In the genomic region with DNA sequence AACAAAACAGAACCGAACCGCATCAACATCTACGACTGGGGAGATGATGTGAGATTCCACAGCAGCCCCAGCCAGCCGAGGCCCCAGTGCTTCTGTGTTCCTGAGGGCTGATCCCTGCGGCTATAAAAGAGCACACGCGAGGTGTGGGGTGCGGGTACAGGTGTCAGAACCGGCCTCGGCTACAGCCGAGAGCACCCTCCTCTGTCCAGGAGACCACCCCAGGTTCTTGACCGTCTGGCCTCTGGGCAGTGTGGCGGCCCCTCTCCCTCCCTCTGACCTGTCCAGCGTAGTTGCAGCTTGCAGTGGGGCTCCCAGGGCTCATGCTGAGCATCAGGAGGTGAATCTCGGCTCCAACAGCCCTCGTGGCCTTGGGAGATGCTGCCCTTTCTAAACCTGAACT, we compare ENCODE assay signal across 29 cellular contexts. TPM values are rescaled to one million over a fixed set of nuclear protein-coding genes. Genes with fewer than 3 reads are reported as not detected.
DNase-seq lines count a peak whose midpoint lies in the region; ATAC-seq, FAIRE-seq and TF ChIP-seq lines count a peak whose summit lies in the region.
"Had no signal": no experiment of that assay in that cellular context is flagged by ENCODE, and none has a peak within 500 bp of the region (broad histone marks: within the 10 kb centered on the region; RNA-seq: fewer than 3 reads in every experiment).

No MANE protein-coding gene starts in this region.

- DNase-seq in activated CD8-positive, alpha-beta memory T cell treated with anti-CD3 and anti-CD28 coated beads, Interleukin-2, amount 50 U/mL, for 4 hours = peak; percentile 3
- DNase-seq in activated CD8-positive, alpha-beta memory T cell treated with anti-CD3 and anti-CD28 coated beads for 24 hours = no peak
- DNase-seq in H9 (peak; percentile 23), kidney (peak; percentile 49), sciatic nerve (ENCODE audit: low spot score) (peak; percentile 57)
- DNase-seq in activated naive CD4-positive, alpha-beta T cell (lab: John Stamatoyannopoulos, UW) = no peak
- DNase-seq in stimulated activated naive CD4-positive, alpha-beta T cell (lab: John Stamatoyannopoulos, UW) = no peak
- DNase-seq: activated CD4-positive, alpha-beta T cell treated with anti-CD3 and anti-CD28 coated beads for 1 hour; BE2C; brain microvascular endothelial cell; Calu3; colonic mucosa; Kasumi-1; NCI-H187 treated with DMSO at 0.1 percent for 48 hours; NCI-H2227 treated with DMSO at 0.1 percent for 48 hours; NCI-H748 treated with DMSO at 0.1 percent for 48 hours; nephron progenitor cell; small intestine; stimulated activated naive B cell treated with anti-CD40 and anti-IgM and Interleukin-4, amounts not matched to agents 10 μg/mL and 1 μg/mL and 100 μg/mL, for 72 hours; T1000 had no signal

- no peak overlapping the region for H2AK5ac ChIP-seq in H9 (ENCODE audit: insufficient read length, low read length)

- H3K27ac Mint-ChIP-seq in H9 = peak overlapping the region in 1 of 3 experiments; percentile 74; a peak in 1 of 7 replicates
- H3K27ac Mint-ChIP-seq: activated T-helper 17 cell treated with anti-CD3 and anti-CD28 coated beads, Interleukin-2, amount 50 U/mL, for 72 hours; mesothelial cell of epicardium; stimulated activated naive B cell treated with anti-CD40 and anti-IgM and Interleukin-4, amounts not matched to agents 10 μg/mL and 1 μg/mL and 100 μg/mL, for 72 hours had no signal

- no peak overlapping the region for H4K8ac ChIP-seq in H9 (replicated peaks; ENCODE audit: insufficient read length, low read depth, low read length)

- no peak overlapping the region for H3K23ac ChIP-seq in H9 (ENCODE audit: insufficient read length, low read depth, low read length)

- no peaks in the 10 kb centered on the region; the same call in 1 of the 2 replicates for H3K27me3 Mint-ChIP-seq in H9 (ENCODE audit: low read depth)
- H3K27me3 Mint-ChIP-seq: activated T-helper 17 cell treated with anti-CD3 and anti-CD28 coated beads, Interleukin-2, amount 50 U/mL, for 72 hours; stimulated activated naive B cell treated with anti-CD40 and anti-IgM and Interleukin-4, amounts not matched to agents 10 μg/mL and 1 μg/mL and 100 μg/mL, for 72 hours had no signal

- no peak overlapping the region for H3K4me3 ChIP-seq in kidney (ENCODE audit: low read length in 2 of 2)
- H3K4me3 ChIP-seq: colonic mucosa, GM23248, psoas muscle, thoracic aorta had no signal

- H2BK20ac ChIP-seq in H9 (ENCODE audit: low read depth, low read length, poor library complexity, severe bottlenecking) = no peak overlapping the region

- H3K18ac ChIP-seq in H9 (ENCODE audit: insufficient read length, low read depth, low read length) = no peak overlapping the region

- no peak for FAIRE-seq in kidney (lab: Jason Lieb, UNC)
- FAIRE-seq: small intestine had no signal

- no peaks in the 10 kb centered on the region for H4K20me1 ChIP-seq in H9 (ENCODE audit: control insufficient read depth, insufficient read depth, insufficient read length)

- no peak overlapping the region for H4K5ac ChIP-seq in H9 (ENCODE audit: insufficient read length, low read depth, low read length)

- no peak overlapping the region for H2BK5ac ChIP-seq in H9 (ENCODE audit: insufficient read length, low read length)

- H3K79me2 ChIP-seq in H9 (ENCODE audit: insufficient read depth, low read length) = no peaks in the 10 kb centered on the region

- no peak overlapping the region for H2BK15ac ChIP-seq in H9 (ENCODE audit: low read depth, low read length)

- no peak overlapping the region for H2AFZ ChIP-seq in H9 (ENCODE audit: low read length)
- H2AFZ ChIP-seq: GM23248 had no signal

- no peak overlapping the region for H3K56ac ChIP-seq in H9 (ENCODE audit: insufficient read length, low read depth, low read length)

- intact Hi-C loops in kidney (cut with DNase I) (no loop called here), sciatic nerve (cut with DNase I) (no loop called here)

- H3K9me3 ChIP-seq in H9 (ENCODE audit: control insufficient read depth, low read depth, low read length) (no peaks in the 10 kb centered on the region), kidney (ENCODE audit: control insufficient read depth in 1 of 2, low read length in 2 of 2) (no peaks in the 10 kb centered on the region)
- H3K9me3 ChIP-seq: BE2C, colonic mucosa, psoas muscle, thoracic aorta had no signal

- no peaks in the 10 kb centered on the region for H3K36me3 ChIP-seq in kidney (ENCODE audit: control insufficient read depth in 1 of 2, insufficient read depth in 2 of 2, low read length in 2 of 2)
- H3K36me3 ChIP-seq: BE2C, brain microvascular endothelial cell, colonic mucosa, thoracic aorta had no signal

- H3K14ac ChIP-seq in H9 (ENCODE audit: insufficient read depth, low read length) = no peak overlapping the region

- H4K91ac ChIP-seq in H9 (ENCODE audit: insufficient read length, low read depth, low read length) = no peak overlapping the region

- peaks cover 7 to 10% of the 10 kb centered on the region in 2 experiments for H3K9me3 Mint-ChIP-seq in H9
- H3K9me3 Mint-ChIP-seq: activated T-helper 17 cell treated with anti-CD3 and anti-CD28 coated beads, Interleukin-2, amount 50 U/mL, for 72 hours had no signal

- no peak overlapping the region for H3K27ac ChIP-seq in H9 (ENCODE audit: insufficient read length, low read depth, low read length)
- no peak overlapping the region for H3K27ac ChIP-seq in kidney (ENCODE audit: low read depth in 2 of 2, low read length in 2 of 2)
- H3K27ac ChIP-seq: brain microvascular endothelial cell, colonic mucosa, GM23248, psoas muscle, thoracic aorta had no signal

- H3K79me1 ChIP-seq in H9 (ENCODE audit: insufficient read depth, low read depth, low read length, poor library complexity, severe bottlenecking) = no peaks in the 10 kb centered on the region

- H3K4me1 ChIP-seq in H9 (ENCODE audit: insufficient read depth, low read length) = no peaks in the 10 kb centered on the region; the same call in 1 of the 2 replicates
- H3K4me1 ChIP-seq in kidney (ENCODE audit: control insufficient read depth in 1 of 2, insufficient read depth in 1 of 2, low read depth in 1 of 2, low read length in 2 of 2) = peaks cover 0 to 4% of the 10 kb centered on the region in 2 donors
- H3K4me1 ChIP-seq: colonic mucosa, psoas muscle had no signal

- H3K4me1 Mint-ChIP-seq in H9 = peaks cover 17 to 26% of the 10 kb centered on the region in 2 experiments

- H3K9ac ChIP-seq in H9 (ENCODE audit: extremely low read depth, insufficient read length, low read length) (no peak overlapping the region), kidney (ENCODE audit: low read length in 2 of 2) (no peak overlapping the region)
- H3K9ac ChIP-seq: GM23248 had no signal

- WGBS in H9 (ENCODE audit: extremely low coverage, insufficient read length, low lambda C conversion rate) = no CpG with 5 or more reads among the region's 16 CpGs

- no peak overlapping the region for H2BK120ac ChIP-seq in H9 (ENCODE audit: low read depth, low read length, poor library complexity, severe bottlenecking)

- no peak overlapping the region for H3K4ac ChIP-seq in H9 (ENCODE audit: low read depth, low read length)

- H3K23me2 ChIP-seq in H9 (ENCODE audit: insufficient read length, low read depth, low read length, poor library complexity, severe bottlenecking) = peaks cover 4% of the 10 kb centered on the region

- no peak overlapping the region for H3T11ph ChIP-seq in H9 (ENCODE audit: low read length)

- no peak overlapping the region for H3K4me3 Mint-ChIP-seq in H9
- H3K4me3 Mint-ChIP-seq: activated T-helper 17 cell treated with anti-CD3 and anti-CD28 coated beads, Interleukin-2, amount 50 U/mL, for 72 hours; mesothelial cell of epicardium; nephron progenitor cell; stimulated activated naive B cell treated with anti-CD40 and anti-IgM and Interleukin-4, amounts not matched to agents 10 μg/mL and 1 μg/mL and 100 μg/mL, for 72 hours had no signal

- H3K27me3 ChIP-seq in H9 (ENCODE audit: insufficient read depth, low read length) = no peaks in the 10 kb centered on the region
- H3K27me3 ChIP-seq: BE2C, brain microvascular endothelial cell, colonic mucosa had no signal

- peaks cover 6 to 10% (median 7%) of the 10 kb centered on the region in 3 experiments; a peak in 6 of 7 replicates for H3K36me3 Mint-ChIP-seq in H9 (ENCODE audit: insufficient read depth in 1 of 3, low read depth in 3 of 3)
- H3K36me3 Mint-ChIP-seq: mesothelial cell of epicardium had no signal

- no peak for TF ChIP-seq CTCF in H9 (conservative IDR thresholded peaks at IDR 0.05)
- no peak for TF ChIP-seq CTCF in kidney (IDR thresholded peaks at IDR 0.05; ENCODE audit: borderline replicate concordance, extremely low read depth, insufficient read depth)

- H3K4me2 ChIP-seq in H9 (ENCODE audit: insufficient read depth, insufficient read length, low read length) = no peak overlapping the region

- no peak overlapping the region for H2BK12ac ChIP-seq in H9 (ENCODE audit: insufficient read length, low read depth, low read length)

- ATAC-seq in sciatic nerve = no peak
- ATAC-seq in GM21447 (IDR thresholded peaks at IDR 0.05; ENCODE audit: unreplicated experiment) = no peak
- ATAC-seq: activated T-helper 17 cell treated with anti-CD3 and anti-CD28 coated beads, Interleukin-2, amount 50 U/mL, for 72 hours; stimulated activated naive B cell treated with anti-CD40 and anti-IgM and Interleukin-4, amounts not matched to agents 10 μg/mL and 1 μg/mL and 100 μg/mL, for 72 hours had no signal

RNA-seq across cellular contexts. Expression of a gene that starts 23.7 kb away (rescaled TPM):
- total RNA-seq in H9 (2021) = not detected in 2 replicates
- 0.13 TPM for total RNA-seq in kidney
- polyA plus RNA-seq in kidney (ENCODE audit: insufficient read depth, low read depth, low replicate concordance) = not detected
- total RNA-seq in sciatic nerve = not detected
- total RNA-seq: A172, Calu3, colonic mucosa, Daoy, GM23248, mesothelial cell of epicardium, psoas muscle had no signal
- polyA plus RNA-seq: GM23248, keratinocyte had no signal

RNA-seq across cellular contexts. Expression of a gene that starts 34.6 kb away (rescaled TPM):
- 1.4 and 1.6 TPM in 2 replicates for total RNA-seq in H9 (2021)
- 1.6 TPM for total RNA-seq in kidney
- polyA plus RNA-seq in kidney (ENCODE audit: insufficient read depth, low read depth, low replicate concordance) = 0.49 TPM
- total RNA-seq in sciatic nerve = 0.27 TPM
- total RNA-seq: A172, Calu3, Daoy, GM23248, mesothelial cell of epicardium had no signal
- polyA plus RNA-seq: GM23248, keratinocyte had no signal

Comparison
In these comparisons a context has a peak if more than half of its experiments do, and no peak if none do; other contexts are left out.
1. DNase-seq: peak in activated CD8-positive, alpha-beta memory T cell treated with anti-CD3 and anti-CD28 coated beads, Interleukin-2, amount 50 U/mL, for 4 hours (single experiment), H9 (single experiment), kidney (single experiment) and sciatic nerve (single experiment); none in activated CD8-positive, alpha-beta memory T cell treated with anti-CD3 and anti-CD28 coated beads for 24 hours (single experiment), activated naive CD4-positive, alpha-beta T cell (0 of 4) and stimulated activated naive CD4-positive, alpha-beta T cell (0 of 6).